ENCODE assay signal across 28 cellular contexts in the genomic region with DNA sequence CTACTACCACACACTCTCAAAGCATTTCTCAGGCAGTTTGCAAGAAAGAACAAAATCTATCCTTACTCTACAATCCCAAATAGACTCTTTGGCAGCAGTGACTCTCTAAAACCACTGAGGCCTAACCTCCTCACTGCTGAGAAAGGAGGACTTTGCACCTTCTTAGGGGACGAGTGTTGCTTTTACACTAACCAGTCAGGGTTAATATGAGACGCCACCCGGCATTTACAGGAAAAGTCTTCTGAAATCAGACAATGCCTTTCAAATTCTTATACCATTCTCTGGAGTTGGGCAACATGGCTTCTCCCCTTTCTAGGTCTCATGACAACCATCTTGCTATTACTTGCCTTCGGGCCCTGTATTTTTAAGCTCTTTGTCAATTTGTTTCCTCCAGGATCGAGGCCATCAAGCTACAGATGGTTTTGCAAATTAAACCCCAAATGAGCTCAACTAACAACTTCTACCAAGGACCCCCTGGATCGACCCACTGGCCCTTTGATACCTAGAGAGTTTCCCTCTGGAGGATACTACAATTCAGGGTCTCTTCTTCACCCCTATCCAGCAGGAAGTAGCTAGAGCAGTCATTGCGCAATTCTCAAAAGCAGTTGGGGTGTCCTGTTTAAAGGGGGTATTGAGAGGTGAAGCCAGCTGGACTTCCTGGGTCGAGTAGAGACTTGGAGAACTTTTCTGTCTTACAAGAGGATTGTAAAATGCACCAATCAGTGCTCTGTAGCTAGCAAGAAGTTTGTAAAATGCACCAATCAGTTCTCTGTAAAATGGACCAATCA.
"Had no signal": no experiment of that assay in that cellular context is flagged by ENCODE, and none has a peak within 500 bp of the region (broad histone marks: within the 10 kb centered on the region; RNA-seq: fewer than 3 reads in every experiment).

No MANE protein-coding gene starts in this region.

- H3K4me3 Mint-ChIP-seq: activated CD4-positive, alpha-beta memory T cell treated with anti-CD3 and anti-CD28 coated beads, Interleukin-2, amount 10 ng/mL, durations not matched to agents 7 days and 5 days; activated CD4-positive, alpha-beta T cell treated with anti-CD3 and anti-CD28 coated beads for 36 hours; activated naive CD8-positive, alpha-beta T cell treated with anti-CD3 and anti-CD28 coated beads, Interleukin-2, amount 10 ng/mL, durations not matched to agents 7 days and 5 days; T-cell had no signal

- H3K27ac Mint-ChIP-seq: activated CD4-positive, alpha-beta memory T cell treated with anti-CD3 and anti-CD28 coated beads, Interleukin-2, amount 10 ng/mL, durations not matched to agents 7 days and 5 days; activated CD4-positive, alpha-beta T cell treated with anti-CD3 and anti-CD28 coated beads for 36 hours; activated naive CD8-positive, alpha-beta T cell treated with anti-CD3 and anti-CD28 coated beads, Interleukin-2, amount 10 ng/mL, durations not matched to agents 7 days and 5 days; activated T-helper 2 cell treated with anti-CD3 and anti-CD28 coated beads, Interferon-gamma antibody, Interleukin-2, Interleukin-4, amounts not matched to agents 10 μg/mL and 5 μg/mL and 100 μg/mL, durations not matched to agents 14 hours and 24 hours and 36 hours had no signal

- FAIRE-seq: bronchial epithelial cell had no signal

- DNase-seq: activated CD4-positive, alpha-beta memory T cell treated with anti-CD3 and anti-CD28 coated beads, Interleukin-2, amount 10 ng/mL, durations not matched to agents 7 days and 5 days; activated CD4-positive, alpha-beta T cell treated with anti-CD3 and anti-CD28 coated beads for 36 hours; activated CD4-positive, alpha-beta T cell treated with anti-CD3 and anti-CD28 coated beads, Interleukin-2, amount 50 U/mL, for 1 hour; activated CD4-positive, CD25-positive, alpha-beta regulatory T cell; activated naive CD4-positive, alpha-beta T cell treated with anti-CD3 and anti-CD28 coated beads, Interleukin-2, amount 50 U/mL, for 16 hours; activated naive CD8-positive, alpha-beta T cell treated with anti-CD3 and anti-CD28 coated beads, Interleukin-2, amount 10 ng/mL, durations not matched to agents 7 days and 5 days; activated T-cell treated with anti-CD3 and anti-CD28 coated beads for 4 hours; activated T-cell treated with anti-CD3 and anti-CD28 coated beads, Interleukin-2, amount 50 U/mL, for 48 hours; aorta; body of pancreas; central memory CD4-positive, alpha-beta T cell; MM.1S; NCI-H1105; NCI-H1436; NCI-H187; NCI-H2081; NCI-H510A treated with DMSO at 0.1 percent for 48 hours; NCI-H69; NK-92 treated with Interleukin-12 subunit alpha and Interleukin-12 subunit beta, amount 100 ng/mL, for 24 hours; OCI-M1; RPMI8226; T-cell had no signal

- H3K27me3 Mint-ChIP-seq: activated CD4-positive, alpha-beta memory T cell treated with anti-CD3 and anti-CD28 coated beads, Interleukin-2, amount 10 ng/mL, durations not matched to agents 7 days and 5 days; activated CD4-positive, alpha-beta T cell treated with anti-CD3 and anti-CD28 coated beads for 36 hours; activated naive CD8-positive, alpha-beta T cell treated with anti-CD3 and anti-CD28 coated beads, Interleukin-2, amount 10 ng/mL, durations not matched to agents 7 days and 5 days; T-cell had no signal

- H3K4me3 ChIP-seq: body of pancreas, SK-N-MC had no signal

- H3K36me3 Mint-ChIP-seq: activated naive CD8-positive, alpha-beta T cell treated with anti-CD3 and anti-CD28 coated beads, Interleukin-2, amount 10 ng/mL, durations not matched to agents 7 days and 5 days; T-cell had no signal

- ATAC-seq: activated CD4-positive, alpha-beta T cell treated with anti-CD3 and anti-CD28 coated beads for 36 hours; body of pancreas; Panc1; Right ventricle myocardium inferior; T-cell had no signal

- H3K27me3 ChIP-seq: body of pancreas had no signal

- H3K9me3 ChIP-seq: body of pancreas had no signal

- H3K27ac ChIP-seq: body of pancreas, SK-N-MC, VCaP had no signal

- H3K9me3 Mint-ChIP-seq: activated CD4-positive, alpha-beta memory T cell treated with anti-CD3 and anti-CD28 coated beads, Interleukin-2, amount 10 ng/mL, durations not matched to agents 7 days and 5 days; activated naive CD8-positive, alpha-beta T cell treated with anti-CD3 and anti-CD28 coated beads, Interleukin-2, amount 10 ng/mL, durations not matched to agents 7 days and 5 days; activated T-helper 2 cell treated with anti-CD3 and anti-CD28 coated beads, Interferon-gamma antibody, Interleukin-2, Interleukin-4, amounts not matched to agents 10 μg/mL and 5 μg/mL and 100 μg/mL, durations not matched to agents 14 hours and 24 hours and 36 hours; T-cell had no signal
